In genomic region chr13:42048625-42049453, GRCh38 we compare ENCODE assay signal across 8 cellular contexts. TPM values are rescaled to one million over a fixed set of nuclear protein-coding genes. Genes with fewer than 3 reads are reported as not detected.
A peak's percentile ranks its signal among the peaks of the same experiment; 100 is the strongest.
DNase-seq lines count a peak whose midpoint lies in the region; ATAC-seq and TF ChIP-seq lines count a peak whose summit lies in the region.

Gene DGKH (plus strand): TSS chr13:42048648. CDS start chr13:42048774, 126 bp downstream.

- H3K4me3 Mint-ChIP-seq in T-cell = peak within 1 kb of the TSS; percentile 83 to 89 (median 88)

- in situ Hi-C loops in GM23248 (cut with MboI) = no loop called here

- peak; percentile 48 for TF ChIP-seq CTCF in left ventricle myocardium inferior (IDR thresholded peaks at IDR 0.05; ENCODE audit: borderline replicate concordance)

- peak within 1 kb of the TSS; percentile 91 for H3K4me2 ChIP-seq in GM23248 (ENCODE audit: unreplicated experiment)

- no peaks in the 10 kb centered on the region for H4K20me1 ChIP-seq in GM23248 (ENCODE audit: insufficient read depth)

- peak; percentile 72 to 75 (median 73) for ATAC-seq in T-cell (replicated peaks in 1 of 4)

- no peaks in the 10 kb centered on the region for H3K9me2 ChIP-seq in GM23248 (ENCODE audit: insufficient read depth)

- peaks cover 13% of the 10 kb centered on the region for H3F3A ChIP-seq in GM23248 (ENCODE audit: insufficient read depth)

- H3K4me1 ChIP-seq in GM23248 (ENCODE audit: insufficient read depth) = peaks cover 12% of the 10 kb centered on the region
- H3K4me1 ChIP-seq in left ventricle myocardium inferior = peaks cover 38% of the 10 kb centered on the region

- H3K36me3 Mint-ChIP-seq in T-cell = no peaks in the 10 kb centered on the region

- H3K27ac Mint-ChIP-seq in T-cell = peak within 1 kb of the TSS; percentile 62 to 73

- POLR2A ChIA-PET in T-cell (lab: Charles Lee) = interaction anchor here in 1 of 2 donors (0.5 to 0.7 kb wide), 2 partner anchors 131 to 230 kb away, joined by 3 to 4 read pairs; no protein-coding TSS in a partner anchor

- H3K4me3 ChIP-seq in GM23248 (peak within 1 kb of the TSS; percentile 97), left ventricle myocardium inferior (peak within 1 kb of the TSS; percentile 91)

- H3K27ac ChIP-seq in GM23248 = peak within 1 kb of the TSS; percentile 76
- peak within 1 kb of the TSS; percentile 53 for H3K27ac ChIP-seq in angular gyrus (ENCODE audit: low read depth, low read length)
- H3K27ac ChIP-seq in left ventricle myocardium inferior (replicated peaks) = peak within 1 kb of the TSS; percentile 93

- peaks cover 8 to 23% (median 20%) of the 10 kb centered on the region in 3 donors for H3K4me1 Mint-ChIP-seq in T-cell

- peak within 1 kb of the TSS; percentile 88 for H2AFZ ChIP-seq in GM23248

- CTCF ChIA-PET in T-cell (lab: Charles Lee) = interaction anchor here in 1 of 2 donors (0.6 kb wide), 1 partner anchor 589 kb away, joined by 17 read pairs; no protein-coding TSS in a partner anchor

- WGBS in GM23248 (ENCODE audit: low coverage in 1 of 2, low lambda C conversion rate in 2 of 2, missing lambda C conversion rate in 2 of 2), 2 experiments = 1% methylated on average over 48 to 79 of the region's 99 CpGs

- H3K27me3 ChIP-seq in GM23248 (replicated peaks; ENCODE audit: insufficient read depth) (no peaks in the 10 kb centered on the region), left ventricle myocardium inferior (ENCODE audit: low read depth) (no peaks in the 10 kb centered on the region)

- no peaks in the 10 kb centered on the region for H3K27me3 Mint-ChIP-seq in T-cell

- peaks cover 77% of the 10 kb centered on the region for H3K79me2 ChIP-seq in GM23248 (ENCODE audit: insufficient read depth)

- intact Hi-C loops in left ventricle myocardium inferior (cut with micrococcal nuclease) (no loop called here), posterior vena cava (cut with DNase I) (loop anchor here in 1 of 2 donors (10.0 kb wide), 1 partner anchor 56 kb away; no protein-coding TSS in a partner anchor)

- H3K9me3 ChIP-seq in GM23248 (ENCODE audit: low read depth) (no peaks in the 10 kb centered on the region), left ventricle myocardium inferior (replicated peaks) (no peaks in the 10 kb centered on the region)

- peak; percentile 81 for DNase-seq in ELR (ENCODE audit: low read depth)
- peak; percentile 89 for DNase-seq in GM23248
- DNase-seq in LHCN-M2 (ENCODE audit: low read depth) = peak; percentile 70
- peak in 20 of 34 experiments; percentile 13 to 57 (median 30) for DNase-seq in T-cell
- DNase-seq in left ventricle myocardium inferior = peak; percentile 87
- peak; percentile 93 for DNase-seq in posterior vena cava (ENCODE audit: low spot score)
- DNase-seq in OCI-M2 (lab: John Stamatoyannopoulos, UW; ENCODE audit: unreplicated experiment) = no peak

- H3K9me3 Mint-ChIP-seq in T-cell = no peaks in the 10 kb centered on the region

- H3K36me3 ChIP-seq in GM23248 (ENCODE audit: low read depth) = no peaks in the 10 kb centered on the region
- H3K36me3 ChIP-seq in left ventricle myocardium inferior = no peaks in the 10 kb centered on the region

- peak within 1 kb of the TSS; percentile 89 for H3K9ac ChIP-seq in GM23248

RNA-seq across cellular contexts. Expression of gene DGKH, which starts in this region (rescaled TPM):
- 7.0 and 7.1 TPM in 2 replicates for total RNA-seq in GM23248 (2014; rRNA removed; shearing (Covaris generic))
- polyA plus RNA-seq in GM23248 (2016; fragmentation: Nextera tagmentation; extraction: Ambion mirVana) = 1.4 and 1.5 TPM in 2 replicates
- total RNA-seq in LHCN-M2 (2014; rRNA removed) = 3.7 and 4.8 TPM in 2 replicates
- 0.94 TPM for polyA plus RNA-seq in LHCN-M2 (2012)
- total RNA-seq in T-cell = 10 to 100 TPM in 2 of 5 donors, 1 to 10 TPM in 3; 8.6 to 14.6 (median 8.8) TPM
- total RNA-seq in left ventricle myocardium inferior = 4.8 TPM
- total RNA-seq in posterior vena cava = 10 to 100 TPM; 15.0 to 29.4 TPM
